In the genomic region with DNA sequence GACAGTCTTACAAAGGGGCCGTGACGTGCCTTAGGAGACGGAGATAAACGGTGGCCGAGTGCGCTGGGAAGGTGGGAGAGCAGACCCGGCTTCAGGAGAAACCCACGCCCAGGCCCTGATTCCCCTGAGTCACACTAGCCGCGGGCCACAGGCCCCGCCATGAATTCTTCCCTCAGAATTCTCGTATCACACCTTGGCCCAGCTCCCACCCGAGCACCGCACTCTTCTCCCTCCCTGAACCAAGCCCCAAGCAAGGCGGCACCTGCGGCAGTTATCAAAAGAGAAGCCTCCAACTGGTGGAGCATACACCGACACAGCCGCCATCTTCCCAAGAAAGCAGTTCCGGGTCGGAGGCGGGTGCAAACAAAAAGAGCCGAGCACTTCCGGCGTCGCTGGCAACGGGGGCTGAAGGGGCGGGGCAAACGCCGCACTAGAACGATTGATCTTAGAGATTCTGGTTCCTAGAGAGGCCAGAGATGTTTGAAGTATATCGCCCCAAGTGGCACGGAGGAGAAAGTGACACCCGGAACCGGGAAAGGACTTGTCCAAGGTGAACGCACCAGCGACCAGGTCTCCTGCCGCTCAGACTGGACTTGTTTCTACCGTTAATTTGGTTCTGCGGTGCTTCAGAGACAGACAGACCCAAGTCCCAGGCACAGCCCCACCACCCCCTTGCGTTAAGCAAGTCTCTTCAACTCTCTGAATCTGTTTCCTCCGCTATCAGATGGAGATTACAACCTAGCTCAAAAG, we compare ENCODE assay signal across 8 cellular contexts. TPM values are rescaled to one million over a fixed set of nuclear protein-coding genes. Genes with fewer than 3 reads are reported as not detected.
DNase-seq lines count a peak whose midpoint lies in the region; ATAC-seq and TF ChIP-seq lines count a peak whose summit lies in the region.

A gene (minus strand): TSS at position 341 of the 750 bp plus-strand sequence. CDS start 17 bp downstream, at position 324.

- 6% methylated on average over 41 of the region's 41 CpGs for WGBS in thymus

- H3K36me3 ChIP-seq in osteoblast (ENCODE audit: insufficient read depth, low read length), result peaks cover 36% of the 10 kb centered on the region
- peaks cover 14% of the 10 kb centered on the region for H3K36me3 ChIP-seq in thymus (ENCODE audit: control insufficient read depth, insufficient read depth)

- peaks cover 32% of the 10 kb centered on the region for H3K79me2 ChIP-seq in osteoblast (ENCODE audit: insufficient read depth, low read length)

- H3K4me1 ChIP-seq in osteoblast (ENCODE audit: insufficient read depth, low read length) (peaks cover 36% of the 10 kb centered on the region), thymus (ENCODE audit: control insufficient read depth, insufficient read depth, low read length) (peaks cover 7% of the 10 kb centered on the region)

- no peaks in the 10 kb centered on the region for H4K20me1 ChIP-seq in osteoblast (ENCODE audit: insufficient read depth, low read length)

- peak within 1 kb of the TSS; percentile 86 for H2AFZ ChIP-seq in osteoblast (ENCODE audit: low read length)

- H3K27ac ChIP-seq in osteoblast (ENCODE audit: low read depth, low read length) (peak within 1 kb of the TSS; percentile 88), thymus (ENCODE audit: low read depth) (peak within 1 kb of the TSS; percentile 73)

- DNase-seq in NCI-H1048 (lab: John Stamatoyannopoulos, UW), result peak; percentile 98
- peak; percentile 93 to 97 for DNase-seq in activated naive CD4-positive, alpha-beta T cell treated with anti-CD3 and anti-CD28 coated beads, Interleukin-2, amount 50 U/mL, for 72 hours (ENCODE audit: low spot score in 2 of 2)
- peak; percentile 97 for DNase-seq in glomerular visceral epithelial cell (ENCODE audit: extremely low spot score)
- peak; percentile 93 for DNase-seq in osteoblast (ENCODE audit: insufficient read length, low spot score, missing footprints)

- peak; percentile 88 for TF ChIP-seq CTCF in osteoblast (IDR thresholded peaks at IDR 0.05; ENCODE audit: extremely low read depth, low read depth, low read length)

- H3K9me3 ChIP-seq in osteoblast (ENCODE audit: low read depth, low read length) (no peaks in the 10 kb centered on the region), thymus (ENCODE audit: control insufficient read depth) (no peaks in the 10 kb centered on the region)

- ATAC-seq in HG02571 (IDR thresholded peaks at IDR 0.05; ENCODE audit: unreplicated experiment), result peak; percentile 87
- ATAC-seq in SK-N-SH treated with all-trans-retinoic acid at 6 μM for 48 hours, result peak; percentile 84
- ATAC-seq in activated naive CD4-positive, alpha-beta T cell treated with anti-CD3 and anti-CD28 coated beads, Interleukin-2, amount 50 U/mL, for 72 hours, result peak; percentile 93 to 95

- H3K4me2 ChIP-seq in osteoblast (ENCODE audit: insufficient read depth, low read length), result peak within 1 kb of the TSS; percentile 92

- peaks cover 0 to 5% of the 10 kb centered on the region in 2 donors for H3K9me3 Mint-ChIP-seq in activated naive CD4-positive, alpha-beta T cell treated with anti-CD3 and anti-CD28 coated beads, Interleukin-2, amount 50 U/mL, for 72 hours

- peak within 1 kb of the TSS; percentile 98 to 99 for H3K27ac Mint-ChIP-seq in activated naive CD4-positive, alpha-beta T cell treated with anti-CD3 and anti-CD28 coated beads, Interleukin-2, amount 50 U/mL, for 72 hours

- peak within 1 kb of the TSS; percentile 92 for H3K4me3 ChIP-seq in GM08714 (ENCODE audit: low read length)
- peak within 1 kb of the TSS; percentile 81 for H3K4me3 ChIP-seq in osteoblast (ENCODE audit: insufficient read depth, low read length)
- peak within 1 kb of the TSS; percentile 91 for H3K4me3 ChIP-seq in thymus (ENCODE audit: low read length)

- H3K36me3 Mint-ChIP-seq in activated naive CD4-positive, alpha-beta T cell treated with anti-CD3 and anti-CD28 coated beads, Interleukin-2, amount 50 U/mL, for 72 hours, result peaks cover 28 to 34% of the 10 kb centered on the region in 2 donors

- H3K27me3 ChIP-seq in osteoblast (ENCODE audit: insufficient read depth, low read length), result no peaks in the 10 kb centered on the region
- no peaks in the 10 kb centered on the region for H3K27me3 ChIP-seq in thymus (ENCODE audit: control insufficient read depth, insufficient read depth)

TF ChIP-seq in SK-N-SH treated with all-trans-retinoic acid at 6 μM for 48 hours, 23 proteins besides CTCF, POLR2A, EP300 and RAD21:
- TF ChIP-seq ZFP30 (CRISPR knock-in tag; IDR thresholded peaks at IDR 0.05) (no peak), CSDC2 (CRISPR knock-in tag; IDR thresholded peaks at IDR 0.05) (no peak), ZFP3 (CRISPR knock-in tag; IDR thresholded peaks at IDR 0.05) (no peak), TOX (CRISPR knock-in tag; IDR thresholded peaks at IDR 0.05; ENCODE audit: borderline replicate concordance) (no peak)
- TF ChIP-seq, protein P1, sequence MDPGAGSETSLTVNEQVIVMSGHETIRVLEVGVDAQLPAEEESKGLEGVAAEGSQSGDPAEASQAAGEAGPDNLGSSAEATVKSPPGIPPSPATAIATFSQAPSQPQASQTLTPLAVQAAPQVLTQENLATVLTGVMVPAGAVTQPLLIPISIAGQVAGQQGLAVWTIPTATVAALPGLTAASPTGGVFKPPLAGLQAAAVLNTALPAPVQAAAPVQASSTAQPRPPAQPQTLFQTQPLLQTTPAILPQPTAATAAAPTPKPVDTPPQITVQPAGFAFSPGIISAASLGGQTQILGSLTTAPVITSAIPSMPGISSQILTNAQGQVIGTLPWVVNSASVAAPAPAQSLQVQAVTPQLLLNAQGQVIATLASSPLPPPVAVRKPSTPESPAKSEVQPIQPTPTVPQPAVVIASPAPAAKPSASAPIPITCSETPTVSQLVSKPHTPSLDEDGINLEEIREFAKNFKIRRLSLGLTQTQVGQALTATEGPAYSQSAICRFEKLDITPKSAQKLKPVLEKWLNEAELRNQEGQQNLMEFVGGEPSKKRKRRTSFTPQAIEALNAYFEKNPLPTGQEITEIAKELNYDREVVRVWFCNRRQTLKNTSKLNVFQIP (CRISPR knock-in tag; IDR thresholded peaks at IDR 0.05; ENCODE audit: borderline replicate concordance, low read depth), result peak; percentile 29; the same call in 1 of the 2 replicates

RNA-seq across cellular contexts. Expression of the gene that starts here (rescaled TPM):
- 100 to 1,000 TPM; 158 to 167 TPM for total RNA-seq in activated naive CD4-positive, alpha-beta T cell treated with anti-CD3 and anti-CD28 coated beads, Interleukin-2, amount 50 U/mL, for 72 hours
- total RNA-seq in osteoblast, result 136 and 138 TPM in 2 replicates
- 132 TPM for polyA plus RNA-seq in thymus

Comparison
In these comparisons a context has a peak if more than half of its experiments do, and no peak if none do; other contexts are left out.
1. Peak in every context shown above with its lines: DNase-seq, ATAC-seq, H3K4me3 ChIP-seq and H3K27ac ChIP-seq.